18 cellular contexts compared by ENCODE assay signal in the genomic region with DNA sequence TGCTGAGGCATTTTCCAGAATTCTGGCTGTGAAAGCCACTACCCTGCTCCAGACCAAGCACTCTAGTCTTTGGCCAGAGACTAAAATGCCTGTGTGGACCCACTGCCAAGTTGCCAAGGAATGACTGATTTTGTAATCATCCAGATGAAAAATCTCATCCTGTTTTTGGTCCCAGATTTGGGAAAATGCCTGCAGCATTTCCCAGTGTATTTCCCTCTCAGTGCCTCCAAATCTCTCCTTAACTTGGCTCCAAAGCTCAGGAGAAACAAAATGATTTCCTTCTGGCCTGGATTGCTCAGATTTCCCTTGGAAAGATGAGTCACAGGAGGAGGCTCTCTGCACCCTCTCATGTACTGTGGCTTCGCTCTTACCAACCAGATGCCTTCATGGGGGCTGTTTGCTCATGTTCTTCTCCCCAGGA.
DNase-seq lines count a peak whose midpoint lies in the region; ATAC-seq lines count a peak whose summit lies in the region.
"Had no signal": no experiment of that assay in that cellular context is flagged by ENCODE, and none has a peak within 500 bp of the region (broad histone marks: within the 10 kb centered on the region; RNA-seq: fewer than 3 reads in every experiment).

No MANE protein-coding gene starts in this region.

- peak; percentile 75 for DNase-seq in EL
- DNase-seq in RPMI7951 (ENCODE audit: low read depth), result peak; percentile 88
- peak; percentile 67 for DNase-seq in dermis blood vessel endothelial cell
- DNase-seq in kidney tubule cell (ENCODE audit: low spot score), result peak; percentile 53
- DNase-seq in HT-29 (ENCODE audit: low spot score), result no peak
- no peak for DNase-seq in activated CD8-positive, alpha-beta T cell treated with anti-CD3 and anti-CD28 coated beads, Interleukin-2, amount 10 ng/mL, durations not matched to agents 7 days and 5 days
- DNase-seq: activated CD4-positive, alpha-beta T cell treated with anti-CD3 and anti-CD28 coated beads for 48 hours; activated naive CD8-positive, alpha-beta T cell treated with anti-CD3 and anti-CD28 coated beads, Interleukin-2, amount 10 ng/mL, durations not matched to agents 7 days and 5 days; activated T-cell treated with anti-CD3 and anti-CD28 coated beads, Interleukin-2, amount 50 U/mL, for 1 hour; BE2C; DMS53; mucosa of descending colon; NCI-H1694 treated with DMSO at 0.1 percent for 48 hours; NCI-H524 treated with DMSO at 0.1 percent for 48 hours had no signal

- H3K9me3 Mint-ChIP-seq in activated CD8-positive, alpha-beta T cell treated with anti-CD3 and anti-CD28 coated beads, Interleukin-2, amount 10 ng/mL, durations not matched to agents 7 days and 5 days (ENCODE audit: insufficient read depth), result peaks cover 15% of the 10 kb centered on the region

- H3K27ac Mint-ChIP-seq in activated CD8-positive, alpha-beta T cell treated with anti-CD3 and anti-CD28 coated beads, Interleukin-2, amount 10 ng/mL, durations not matched to agents 7 days and 5 days, result no peak overlapping the region
- H3K27ac Mint-ChIP-seq: activated naive CD8-positive, alpha-beta T cell treated with anti-CD3 and anti-CD28 coated beads, Interleukin-2, amount 10 ng/mL, durations not matched to agents 7 days and 5 days had no signal

- H3K36me3 Mint-ChIP-seq in activated CD8-positive, alpha-beta T cell treated with anti-CD3 and anti-CD28 coated beads, Interleukin-2, amount 10 ng/mL, durations not matched to agents 7 days and 5 days (ENCODE audit: low read depth), result no peaks in the 10 kb centered on the region
- H3K36me3 Mint-ChIP-seq: activated naive CD8-positive, alpha-beta T cell treated with anti-CD3 and anti-CD28 coated beads, Interleukin-2, amount 10 ng/mL, durations not matched to agents 7 days and 5 days had no signal

- no peaks in the 10 kb centered on the region for H3K27me3 Mint-ChIP-seq in activated CD8-positive, alpha-beta T cell treated with anti-CD3 and anti-CD28 coated beads, Interleukin-2, amount 10 ng/mL, durations not matched to agents 7 days and 5 days (ENCODE audit: low read depth)
- H3K27me3 Mint-ChIP-seq: activated naive CD8-positive, alpha-beta T cell treated with anti-CD3 and anti-CD28 coated beads, Interleukin-2, amount 10 ng/mL, durations not matched to agents 7 days and 5 days had no signal

- CTCF ChIA-PET in activated CD8-positive, alpha-beta T cell treated with anti-CD3 and anti-CD28 coated beads, Interleukin-2, amount 10 ng/mL, durations not matched to agents 7 days and 5 days (lab: Charles Lee), result no interaction called here

- ATAC-seq in HG03196 (IDR thresholded peaks at IDR 0.05; ENCODE audit: unreplicated experiment) (no peak), HG03469 (IDR thresholded peaks at IDR 0.05; ENCODE audit: unreplicated experiment) (no peak)
- ATAC-seq in activated CD8-positive, alpha-beta T cell treated with anti-CD3 and anti-CD28 coated beads, Interleukin-2, amount 10 ng/mL, durations not matched to agents 7 days and 5 days, result no peak
- ATAC-seq: GM12878, mucosa of descending colon, Panc1 had no signal

- H3K4me1 Mint-ChIP-seq in activated CD8-positive, alpha-beta T cell treated with anti-CD3 and anti-CD28 coated beads, Interleukin-2, amount 10 ng/mL, durations not matched to agents 7 days and 5 days (ENCODE audit: low read depth), result no peaks in the 10 kb centered on the region
- H3K4me1 Mint-ChIP-seq: activated naive CD8-positive, alpha-beta T cell treated with anti-CD3 and anti-CD28 coated beads, Interleukin-2, amount 10 ng/mL, durations not matched to agents 7 days and 5 days had no signal

- POLR2A ChIA-PET in activated CD8-positive, alpha-beta T cell treated with anti-CD3 and anti-CD28 coated beads, Interleukin-2, amount 10 ng/mL, durations not matched to agents 7 days and 5 days (lab: Charles Lee), result no interaction called here

- H3K4me3 Mint-ChIP-seq in activated CD8-positive, alpha-beta T cell treated with anti-CD3 and anti-CD28 coated beads, Interleukin-2, amount 10 ng/mL, durations not matched to agents 7 days and 5 days, result no peak overlapping the region
- H3K4me3 Mint-ChIP-seq: activated naive CD8-positive, alpha-beta T cell treated with anti-CD3 and anti-CD28 coated beads, Interleukin-2, amount 10 ng/mL, durations not matched to agents 7 days and 5 days had no signal

Comparison
In these comparisons a context has a peak if more than half of its experiments do, and no peak if none do; other contexts are left out.
1. DNase-seq: peak in EL (single experiment), RPMI7951 (single experiment), dermis blood vessel endothelial cell (single experiment) and kidney tubule cell (single experiment); none in HT-29 (single experiment) and activated CD8-positive, alpha-beta T cell treated with anti-CD3 and anti-CD28 coated beads, Interleukin-2, amount 10 ng/mL, durations not matched to agents 7 days and 5 days (single experiment).